Comparison of ENCODE assay signal across 18 cellular contexts in the genomic region with DNA sequence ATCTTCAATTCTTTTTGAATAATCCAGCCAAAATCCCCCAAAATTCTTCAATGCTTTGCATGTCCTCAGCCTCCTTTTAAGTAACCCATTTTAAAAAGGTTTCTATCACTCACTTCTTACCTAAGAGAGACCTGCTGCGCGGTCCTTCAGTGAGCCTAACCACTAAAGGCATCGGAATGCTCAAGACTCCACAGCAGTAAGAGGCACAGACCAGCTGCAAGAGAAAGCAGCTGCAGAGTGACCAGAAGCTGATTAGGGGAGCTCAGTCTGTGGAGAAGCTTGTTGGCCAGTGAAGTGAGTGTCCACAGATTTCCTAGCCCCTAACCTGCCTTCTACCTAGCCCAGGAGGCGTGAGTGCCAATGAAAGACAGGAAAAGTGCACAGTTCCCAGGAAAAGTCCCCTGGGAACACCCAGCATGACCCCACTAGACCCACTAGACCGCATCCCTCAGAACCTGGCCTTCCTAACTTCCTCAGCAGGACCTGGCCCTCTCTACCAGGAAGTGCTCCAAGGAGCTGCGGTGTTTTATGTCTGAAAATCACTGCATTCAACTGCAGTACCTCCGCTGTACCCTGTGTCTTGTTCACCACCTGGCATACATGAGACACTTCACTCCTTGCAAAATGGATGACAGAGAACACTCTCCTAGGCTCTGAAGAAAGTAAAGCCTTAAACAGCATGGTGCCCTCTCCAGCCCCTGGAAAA.
"Had no signal": no experiment of that assay in that cellular context is flagged by ENCODE, and none has a peak within 500 bp of the region (broad histone marks: within the 10 kb centered on the region; RNA-seq: fewer than 3 reads in every experiment).

No MANE protein-coding gene starts in this region.

- H3K9me3 ChIP-seq: gastrocnemius medialis, left ventricle myocardium inferior, stomach, testis, upper lobe of right lung had no signal

- H3K27me3 ChIP-seq: gastrocnemius medialis, stomach, testis, upper lobe of right lung had no signal

- H3K36me3 Mint-ChIP-seq: activated naive CD8-positive, alpha-beta T cell treated with anti-CD3 and anti-CD28 coated beads, Interleukin-2, amount 10 ng/mL, durations not matched to agents 7 days and 5 days had no signal

- H3K4me1 Mint-ChIP-seq: activated B cell treated with CpG ODN at 0.5 μM for 24 hours; activated naive CD8-positive, alpha-beta T cell treated with anti-CD3 and anti-CD28 coated beads, Interleukin-2, amount 10 ng/mL, durations not matched to agents 7 days and 5 days had no signal

- H3K27ac Mint-ChIP-seq: activated B cell treated with CpG ODN at 0.5 μM for 24 hours; activated CD8-positive, alpha-beta T cell treated with anti-CD3 and anti-CD28 coated beads for 36 hours; activated naive CD8-positive, alpha-beta T cell treated with anti-CD3 and anti-CD28 coated beads, Interleukin-2, amount 10 ng/mL, durations not matched to agents 7 days and 5 days; activated T-cell treated with anti-CD3 and anti-CD28 coated beads, Interleukin-2, amount 50 U/mL, for 72 hours; nephron had no signal

- H3K4me3 ChIP-seq: gastrocnemius medialis, left ventricle myocardium inferior, stomach, testis, upper lobe of right lung had no signal

- H3K4me1 ChIP-seq: gastrocnemius medialis, left ventricle myocardium inferior, testis, upper lobe of right lung had no signal

- H3K27me3 Mint-ChIP-seq: activated CD8-positive, alpha-beta T cell treated with anti-CD3 and anti-CD28 coated beads for 36 hours had no signal

- H3K9me3 Mint-ChIP-seq: activated B cell treated with CpG ODN at 0.5 μM for 24 hours; activated CD8-positive, alpha-beta T cell treated with anti-CD3 and anti-CD28 coated beads for 36 hours; activated naive CD8-positive, alpha-beta T cell treated with anti-CD3 and anti-CD28 coated beads, Interleukin-2, amount 10 ng/mL, durations not matched to agents 7 days and 5 days; activated T-cell treated with anti-CD3 and anti-CD28 coated beads, Interleukin-2, amount 50 U/mL, for 72 hours; nephron had no signal

- H3K4me3 Mint-ChIP-seq: activated B cell treated with CpG ODN at 0.5 μM for 24 hours; activated CD8-positive, alpha-beta T cell treated with anti-CD3 and anti-CD28 coated beads for 36 hours; activated naive CD8-positive, alpha-beta T cell treated with anti-CD3 and anti-CD28 coated beads, Interleukin-2, amount 10 ng/mL, durations not matched to agents 7 days and 5 days; activated T-cell treated with anti-CD3 and anti-CD28 coated beads, Interleukin-2, amount 50 U/mL, for 72 hours; nephron had no signal

- H3K36me3 ChIP-seq: gastrocnemius medialis, left ventricle myocardium inferior, stomach, upper lobe of right lung had no signal

- DNase-seq: activated B cell treated with CpG ODN at 0.5 μM for 24 hours; activated CD4-positive, alpha-beta T cell treated with anti-CD3 and anti-CD28 coated beads for 48 hours; activated CD8-positive, alpha-beta memory T cell treated with anti-CD3 and anti-CD28 coated beads, Interleukin-2, amount 50 U/mL, for 4 hours; activated CD8-positive, alpha-beta T cell treated with anti-CD3 and anti-CD28 coated beads for 36 hours; activated naive CD8-positive, alpha-beta T cell treated with anti-CD3 and anti-CD28 coated beads, Interleukin-2, amount 10 ng/mL, durations not matched to agents 7 days and 5 days; activated T-cell treated with anti-CD3 and anti-CD28 coated beads, Interleukin-2, amount 50 U/mL, for 72 hours; anterior cingulate cortex; gastrocnemius medialis; left ventricle myocardium inferior; stimulated activated CD4-positive, alpha-beta T cell treated with anti-CD3 and anti-CD28 coated beads, Interleukin-1b, Interleukin-23, amount 100 ng/mL, for 48 hours; stomach; T-helper 2 cell; testis; upper lobe of right lung had no signal

- ATAC-seq: activated CD8-positive, alpha-beta T cell treated with anti-CD3 and anti-CD28 coated beads for 36 hours; activated T-cell treated with anti-CD3 and anti-CD28 coated beads, Interleukin-2, amount 50 U/mL, for 72 hours; gastrocnemius medialis; sciatic nerve had no signal

- H3K27ac ChIP-seq: epithelial cell of prostate, gastrocnemius medialis, left ventricle myocardium inferior, stomach, testis, upper lobe of right lung had no signal

- FAIRE-seq: keratinocyte had no signal
